In the genomic region with DNA sequence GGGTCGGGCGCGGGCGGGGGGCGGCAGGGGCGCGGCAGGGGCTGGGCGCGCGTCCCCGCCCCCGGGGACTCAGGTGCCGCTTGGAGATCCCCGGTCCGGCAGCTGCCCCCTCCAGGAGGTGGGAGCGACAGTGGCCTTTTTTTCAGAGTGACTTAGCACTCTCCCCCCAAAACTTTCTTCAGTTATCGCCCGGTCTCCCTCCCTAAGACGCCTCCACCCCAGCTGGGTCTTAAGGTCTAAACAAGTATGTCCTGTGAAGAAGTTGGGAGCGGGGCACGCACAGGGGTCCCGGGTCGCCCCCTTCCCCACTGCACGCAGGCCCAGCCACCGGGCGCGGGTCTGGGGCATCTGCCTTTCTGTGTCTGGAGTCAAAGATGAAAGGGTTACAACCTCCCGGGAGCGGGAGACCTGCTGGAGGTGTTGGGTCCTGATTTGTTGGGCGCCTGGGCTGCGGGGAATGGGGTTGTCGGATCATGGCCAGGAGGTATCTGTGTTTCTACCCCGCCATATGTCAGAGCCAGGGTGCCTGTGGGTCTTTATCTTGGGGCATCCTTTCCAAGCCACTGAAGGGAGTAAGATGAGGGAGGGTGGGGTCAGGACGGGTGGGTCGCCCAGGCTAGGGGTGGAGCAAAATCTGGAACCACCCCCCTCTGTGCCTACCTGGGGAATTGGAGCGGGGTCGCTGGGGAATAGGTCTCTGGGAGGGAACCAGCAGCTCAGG, we compare ENCODE assay signal across 8 cellular contexts. TPM values are rescaled to one million over a fixed set of nuclear protein-coding genes. Genes with fewer than 3 reads are reported as not detected.
A peak's percentile ranks its signal among the peaks of the same experiment; 100 is the strongest.
DNase-seq lines count a peak whose midpoint lies in the region; ATAC-seq, FAIRE-seq and TF ChIP-seq lines count a peak whose summit lies in the region.

No MANE protein-coding gene starts in this region.

- no peaks in the 10 kb centered on the region for H3K9me3 ChIP-seq in CD4-positive, alpha-beta memory T cell (ENCODE audit: control insufficient read depth in 1 of 2, low read length in 2 of 2)
- no peaks in the 10 kb centered on the region for H3K9me3 ChIP-seq in NT2/D1 (ENCODE audit: insufficient read depth, low read length)
- H3K9me3 ChIP-seq in GM12878 (replicated peaks; ENCODE audit: control insufficient read depth, insufficient read depth, low read length): no peaks in the 10 kb centered on the region
- H3K9me3 ChIP-seq in thoracic aorta: no peaks in the 10 kb centered on the region

- no peak overlapping the region; the same call in 1 of the 2 replicates for H2AFZ ChIP-seq in GM12878 (ENCODE audit: control insufficient read depth, low read depth, low read length)

- peak overlapping the region; percentile 97 for H3K27ac ChIP-seq in CD4-positive, alpha-beta memory T cell (ENCODE audit: low read depth, low read length)
- H3K27ac ChIP-seq in GM12878 (ENCODE audit: control insufficient read depth, insufficient read depth) (peak overlapping the region; percentile 100), thoracic aorta (peak overlapping the region in 1 of 2 donors; percentile 27)

- no peaks in the 10 kb centered on the region for H3K27me3 ChIP-seq in CD4-positive, alpha-beta memory T cell (ENCODE audit: insufficient read depth, low read length)
- peaks cover 57% of the 10 kb centered on the region for H3K27me3 ChIP-seq in NT2/D1 (ENCODE audit: insufficient read depth, insufficient read length)
- no peaks in the 10 kb centered on the region for H3K27me3 ChIP-seq in GM12878 (replicated peaks in 1 of 2; ENCODE audit: control insufficient read depth in 2 of 2, insufficient read depth in 2 of 2, low read length in 1 of 2)
- no peaks in the 10 kb centered on the region for H3K27me3 ChIP-seq in thoracic aorta (replicated peaks; ENCODE audit: insufficient read depth)

- peaks cover 15 to 63% of the 10 kb centered on the region in 2 donors for H3K36me3 Mint-ChIP-seq in CD4-positive, alpha-beta memory T cell

- POLR2A ChIA-PET in CD4-positive, alpha-beta memory T cell (lab: Charles Lee; ENCODE audit: partially characterized antibody): interaction anchor here (0.5 to 24.4 kb wide), 15 partner anchors 20 to 323 kb away, joined by 3 to 1143 read pairs (median 3); partner anchors contain the start of genes ACBD4, EFTUD2, HEXIM1 and HEXIM2
- POLR2A ChIA-PET in GM12878 (lab: Charles Lee): interaction anchor here (1.0 to 11.4 kb wide), 7 partner anchors 8 to 191 kb away, joined by 3 to 140 read pairs (median 5); partner anchors contain the start of genes HEXIM1, HEXIM2 and MAP3K14

- ATAC-seq in GM12878 (peak; percentile 1; the same call in 1 of the 3 replicates), thoracic aorta (ENCODE audit: insufficient number of reproducible peaks, low FRiP score, low read depth) (no peak)

- no peak for FAIRE-seq in GM12878 (lab: Jason Lieb, UNC)

- TF ChIP-seq CTCF in GM12878 (IDR thresholded peaks at IDR 0.05 in 2 of 3, conservative IDR thresholded peaks at IDR 0.05 in 1 of 3; ENCODE audit: control insufficient read depth in 2 of 3, extremely low read depth in 1 of 3, insufficient read depth in 1 of 3, low read depth in 3 of 3, low read length in 3 of 3) (no peak), thoracic aorta (IDR thresholded peaks at IDR 0.05) (no peak), GM13976 (IDR thresholded peaks at IDR 0.05; ENCODE audit: borderline replicate concordance, control extremely low read depth, extremely low read depth, insufficient read depth, missing control alignments) (no peak)

- H3K36me3 ChIP-seq in CD4-positive, alpha-beta memory T cell (ENCODE audit: insufficient read depth, low read length): peaks cover 5% of the 10 kb centered on the region
- H3K36me3 ChIP-seq in NT2/D1 (ENCODE audit: insufficient read depth, insufficient read length, low read length) (no peaks in the 10 kb centered on the region), GM12878 (ENCODE audit: control insufficient read depth in 2 of 2, insufficient read depth in 2 of 2, low read length in 1 of 2) (no peaks in the 10 kb centered on the region), thoracic aorta (no peaks in the 10 kb centered on the region)

- no peaks in the 10 kb centered on the region for H3K9me3 Mint-ChIP-seq in CD4-positive, alpha-beta memory T cell

- H4K20me1 ChIP-seq in GM12878 (ENCODE audit: control insufficient read depth, insufficient read depth): no peaks in the 10 kb centered on the region

- intact Hi-C loops in CD4-positive, alpha-beta memory T cell (cut with micrococcal nuclease): no loop called here
- intact Hi-C loops in GM12878 (cut with micrococcal nuclease; ENCODE audit: unreplicated experiment): loop anchor here (5.0 kb wide), 1 partner anchor 55 kb away; no protein-coding TSS in a partner anchor

- peak overlapping the region; percentile 100 for H3K4me2 ChIP-seq in GM12878 (ENCODE audit: control insufficient read depth, insufficient read depth)

- TF ChIP-seq RAD21 in GM12878 (IDR thresholded peaks at IDR 0.05; ENCODE audit: insufficient read depth, low read depth, low read length): no peak

- no TSS peak for BruUV-seq in GM12878 (replicated peaks; lab: Mats Ljungman, UMichigan)

- SMC1A ChIA-PET in GM12878 (lab: Charles Lee; ENCODE audit: uncharacterized antibody, unreplicated experiment): interaction anchor here (1.1 to 6.4 kb wide), 6 partner anchors 10 to 165 kb away, joined by 3 to 66 read pairs (median 7); partner anchors contain the start of gene ACBD4

- in situ Hi-C loops in GM12878 (cut with MboI) (no loop called here), GM13976 (cut with MboI; ENCODE audit: low sequenced_read_pairs, unreplicated experiment) (loop anchor here (25.0 kb wide), 1 partner anchor 615 kb away; the partner anchor contains the start of gene SPPL2C)

- peak overlapping the region; percentile 74 for H3K9ac ChIP-seq in NT2/D1 (ENCODE audit: insufficient read length, low read depth)
- H3K9ac ChIP-seq in GM12878 (ENCODE audit: control insufficient read depth, insufficient read depth, low read length): peak overlapping the region; percentile 92

- no peaks in the 10 kb centered on the region for H3K27me3 Mint-ChIP-seq in CD4-positive, alpha-beta memory T cell

- peaks cover 58% of the 10 kb centered on the region for H3K4me1 ChIP-seq in CD4-positive, alpha-beta memory T cell (ENCODE audit: insufficient read depth, low read length)
- H3K4me1 ChIP-seq in NT2/D1 (ENCODE audit: insufficient read depth, insufficient read length): peaks cover 22% of the 10 kb centered on the region
- H3K4me1 ChIP-seq in GM12878 (ENCODE audit: control insufficient read depth, insufficient read depth, low read length): peaks cover 45% of the 10 kb centered on the region
- peaks cover 0 to 7% of the 10 kb centered on the region in 2 donors for H3K4me1 ChIP-seq in thoracic aorta (ENCODE audit: control insufficient read depth in 1 of 2, low read depth in 2 of 2)

- TF ChIP-seq POLR2A in GM12878 (IDR thresholded peaks at IDR 0.05; ENCODE audit: low read depth, low read length): peak; percentile 55

- H3K4me3 ChIP-seq in CD4-positive, alpha-beta memory T cell (ENCODE audit: low read length in 2 of 2): peak overlapping the region; percentile 43 to 74
- peak overlapping the region; percentile 45 for H3K4me3 ChIP-seq in NT2/D1 (ENCODE audit: insufficient read length, low read depth)
- H3K4me3 ChIP-seq in GM12878: peak overlapping the region; percentile 89
- H3K4me3 ChIP-seq in thoracic aorta: peak overlapping the region; percentile 70

- H3K79me2 ChIP-seq in GM12878 (ENCODE audit: control insufficient read depth, insufficient read depth, low read length): peaks cover 62% of the 10 kb centered on the region

- H3K4me1 Mint-ChIP-seq in CD4-positive, alpha-beta memory T cell: peaks cover 29 to 74% (median 42%) of the 10 kb centered on the region in 4 donors

- peak overlapping the region; percentile 96 to 100 (median 99) for H3K4me3 Mint-ChIP-seq in CD4-positive, alpha-beta memory T cell

- WGBS in GM12878 (ENCODE audit: insufficient coverage, insufficient replicate concordance, low lambda C conversion rate, missing lambda C conversion rate): 1% methylated on average over 27 of the region's 37 CpGs

- CTCF ChIA-PET in CD4-positive, alpha-beta memory T cell (lab: Charles Lee; ENCODE audit: partially characterized antibody): interaction anchor here (0.5 to 10.3 kb wide), 5 partner anchors 11 to 162 kb away, joined by 3 to 449 read pairs (median 3); no protein-coding TSS in a partner anchor
- CTCF ChIA-PET in GM12878 (lab: Yijun Ruan, JAX): interaction anchor here (1.0 to 10.0 kb wide), 7 partner anchors 11 to 165 kb away, joined by 4 to 429 read pairs (median 8); partner anchors contain the start of gene ACBD4

- RAD21 ChIA-PET in GM12878 (lab: Charles Lee; ENCODE audit: unreplicated experiment): interaction anchor here (0.8 to 5.8 kb wide), 8 partner anchors 10 to 191 kb away, joined by 3 to 225 read pairs (median 4); no protein-coding TSS in a partner anchor

- DNase-seq in CD4-positive, alpha-beta memory T cell: peak; percentile 43 to 64 (median 51)
- DNase-seq in NT2/D1 (ENCODE audit: low read depth, low spot score) (no peak), GM12878 (ENCODE audit: low read depth, low spot score) (no peak), medulla oblongata (ENCODE audit: extremely low spot score) (peak; percentile 9), thoracic aorta (ENCODE audit: low spot score) (no peak), midbrain (lab: John Stamatoyannopoulos, UW) (no peak), GM13976 (ENCODE audit: low spot score) (no peak), NCI-H1694 (lab: John Stamatoyannopoulos, UW) (no peak)

- no peak for TF ChIP-seq EP300 in GM12878 (IDR thresholded peaks at IDR 0.05; ENCODE audit: borderline replicate concordance in 1 of 2, control insufficient read depth in 1 of 2, low read depth in 2 of 2, low read length in 2 of 2)

- peak overlapping the region; percentile 99 to 100 (median 100) for H3K27ac Mint-ChIP-seq in CD4-positive, alpha-beta memory T cell

RNA-seq across cellular contexts. Expression of gene FMNL1, which starts 0.7 kb away (rescaled TPM):
- 100 to 1,000 TPM; 403 to 405 TPM for total RNA-seq in CD4-positive, alpha-beta memory T cell
- 10 to 100 TPM in 1 of 2 donors, 1 to 10 TPM in 1; 8.1 to 64.4 TPM for polyA plus RNA-seq in CD4-positive, alpha-beta memory T cell
- 71.5 and 77.3 TPM in 2 replicates for total RNA-seq in GM12878 (2013; cell fraction: nucleolus; rRNA removed)
- 19.2 and 22.6 TPM in 2 replicates for total RNA-seq in GM12878 (2014; rRNA removed)
- 17.0 and 18.5 TPM in 2 replicates for total RNA-seq in GM12878 (2014; rRNA removed; fragmentation: Illumina TruSeq; extraction: Trizol)
- 99.2 and 108 TPM in 2 replicates for total RNA-seq in GM12878 (2021)
- polyA plus RNA-seq in GM12878 (2011; ENCODE audit: low read depth): 36.3 TPM
- 7.7 and 11.5 TPM in 2 replicates for polyA plus RNA-seq in GM12878 (2011; rRNA removed)
- polyA plus RNA-seq in GM12878 (2011; cell fraction: cytosol; rRNA removed): 15.8 and 17.6 TPM in 2 replicates
- 109 and 161 TPM in 2 replicates for polyA plus RNA-seq in GM12878 (2011; cell fraction: nucleus; rRNA removed)
- 75.5 and 83.6 TPM in 2 replicates for polyA plus RNA-seq in GM12878 (2012)
- 18.4 and 53.7 TPM in 2 replicates for polyA plus RNA-seq in GM12878 (2014; fragmentation: Illumina TruSeq; extraction: Trizol)
- polyA plus RNA-seq in GM12878 (2014; fragmentation: Nextera tagmentation; extraction: Ambion mirVana): 1 to 10 TPM; 3.3 to 3.5 TPM
- 52.2 and 65.7 TPM in 2 replicates for polyA plus RNA-seq in GM12878 (2014; rRNA removed)
- polyA plus RNA-seq in GM12878 (2016; fragmentation: Nextera tagmentation; extraction: Ambion mirVana): 10 to 100 TPM; 11.7 to 20.5 TPM
- 15.3 and 20.4 TPM in 2 replicates for polyA minus RNA-seq in GM12878 (2011; rRNA and poly(A)+ RNA removed)
- 18.3 and 18.7 TPM in 2 replicates for polyA minus RNA-seq in GM12878 (2011; cell fraction: cytosol; rRNA and poly(A)+ RNA removed)
- polyA minus RNA-seq in GM12878 (2011; cell fraction: nucleus; rRNA and poly(A)+ RNA removed): 21.4 and 41.3 TPM in 2 replicates
- total RNA-seq in thoracic aorta: 10 to 100 TPM; 31.4 to 37.2 TPM

RNA-seq across cellular contexts. Expression of gene SPATA32, which starts 39.5 kb away (rescaled TPM):
- under 1 TPM; 0.22 to 0.41 TPM for total RNA-seq in CD4-positive, alpha-beta memory T cell
- under 1 TPM; 0.25 to 0.49 TPM for polyA plus RNA-seq in CD4-positive, alpha-beta memory T cell
- total RNA-seq in GM12878 (2013; cell fraction: nucleolus; rRNA removed): 0.24 TPM in 1 of 2 replicates, not detected in the other
- total RNA-seq in GM12878 (2014; rRNA removed) (0.11 TPM in 1 of 2 replicates, not detected in the other), GM12878 (2014; rRNA removed; fragmentation: Illumina TruSeq; extraction: Trizol) (not detected in 2 replicates), GM12878 (2021) (0.13 and 0.21 TPM in 2 replicates), thoracic aorta (not detected)
- polyA plus RNA-seq in GM12878 (2011; ENCODE audit: low read depth): 0.24 TPM
- polyA plus RNA-seq in GM12878 (2011; rRNA removed) (0.03 TPM in 1 of 2 replicates, not detected in the other), GM12878 (2014; fragmentation: Illumina TruSeq; extraction: Trizol) (not detected in 2 replicates), GM12878 (2014; fragmentation: Nextera tagmentation; extraction: Ambion mirVana) (under 1 TPM; 0.11 to 0.13 TPM), GM12878 (2014; rRNA removed) (0.06 TPM in 1 of 2 replicates, not detected in the other), GM12878 (2016; fragmentation: Nextera tagmentation; extraction: Ambion mirVana) (under 1 TPM in 1 of 2 experiments, not detected in 1; 0.35 TPM)
- polyA plus RNA-seq in GM12878 (2011; cell fraction: cytosol; rRNA removed): not detected in 2 replicates
- 0.06 and 0.10 TPM in 2 replicates for polyA plus RNA-seq in GM12878 (2011; cell fraction: nucleus; rRNA removed)
- polyA plus RNA-seq in GM12878 (2012): 0.29 and 0.32 TPM in 2 replicates
- polyA minus RNA-seq in GM12878 (2011; rRNA and poly(A)+ RNA removed): not detected in 2 replicates
- polyA minus RNA-seq in GM12878 (2011; cell fraction: cytosol; rRNA and poly(A)+ RNA removed): not detected in 2 replicates
- not detected in 2 replicates for polyA minus RNA-seq in GM12878 (2011; cell fraction: nucleus; rRNA and poly(A)+ RNA removed)

Comparison
In these comparisons a context has a peak if more than half of its experiments do, and no peak if none do; other contexts are left out.
1. DNase-seq: peak in CD4-positive, alpha-beta memory T cell (5 of 5) and medulla oblongata (single experiment); none in NT2/D1 (single experiment), GM12878 (single experiment), thoracic aorta (single experiment), midbrain (single experiment), GM13976 (single experiment) and NCI-H1694 (single experiment).
2. Peak in every context shown above with its lines, with median percentiles within 50 percentile points of each other: H3K4me3 ChIP-seq.